Comparison of ENCODE assay signal across 23 cellular contexts in the genomic region with DNA sequence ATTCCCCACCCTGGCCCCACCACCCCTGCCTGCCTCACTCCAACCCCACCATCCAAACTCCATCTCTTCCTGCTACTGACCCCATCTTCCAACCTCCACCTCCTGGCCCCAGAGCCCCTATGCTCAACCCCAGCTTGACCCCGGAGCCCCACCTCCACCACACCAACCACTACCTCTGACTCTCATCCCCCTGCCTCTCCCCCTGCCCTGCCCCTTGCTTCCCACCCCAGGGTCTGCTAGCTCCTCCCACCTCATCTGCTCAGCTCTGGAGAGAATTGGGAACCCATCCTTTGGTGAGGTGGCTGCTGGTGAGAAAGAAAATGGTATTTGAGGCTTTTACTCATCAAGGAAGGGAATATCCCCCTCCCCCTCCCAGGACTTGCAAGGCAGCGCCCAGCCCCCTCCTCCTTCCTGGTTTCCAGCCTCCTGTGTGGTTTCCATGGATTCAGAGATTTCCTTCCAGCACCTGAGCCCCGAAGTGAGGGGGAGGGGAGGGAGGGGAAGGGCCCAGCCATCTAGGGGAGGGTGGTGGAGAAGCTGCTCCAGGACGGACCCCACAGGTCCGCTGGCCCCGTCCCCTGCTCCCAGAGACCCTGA.
"Had no signal": no experiment of that assay in that cellular context is flagged by ENCODE, and none has a peak within 500 bp of the region (broad histone marks: within the 10 kb centered on the region; RNA-seq: fewer than 3 reads in every experiment).

No MANE protein-coding gene starts in this region.

- H3K4me3 ChIP-seq: hepatocyte, lower lobe of right lung, ovary, prostate gland, upper lobe of left lung had no signal

- ATAC-seq: activated CD8-positive, alpha-beta memory T cell treated with anti-CD3 and anti-CD28 coated beads, Interleukin-2, amount 10 ng/mL, durations not matched to agents 7 days and 5 days; activated naive CD4-positive, alpha-beta T cell treated with anti-CD3 and anti-CD28 coated beads, Interleukin-2, amount 50 U/mL, for 72 hours; esophagus mucosa; left colon; T-helper 17 cell had no signal

- H3K4me3 Mint-ChIP-seq: activated CD4-positive, alpha-beta memory T cell treated with anti-CD3 and anti-CD28 coated beads, Interleukin-2, amount 10 ng/mL, durations not matched to agents 7 days and 5 days; activated CD8-positive, alpha-beta memory T cell treated with anti-CD3 and anti-CD28 coated beads, Interleukin-2, amount 10 ng/mL, durations not matched to agents 7 days and 5 days; dendritic cell treated with granulocyte-macrophage colony-stimulating factor and Interleukin-4, amounts not matched to agents 40 ng/mL and 50 ng/mL, for 4 days; naive B cell; T-helper 17 cell had no signal

- H3K4me2 ChIP-seq: hepatocyte had no signal

- H3K27me3 ChIP-seq: brain microvascular endothelial cell, ovary, upper lobe of left lung had no signal

- H3K9me3 ChIP-seq: lower lobe of right lung, ovary, prostate gland, upper lobe of left lung had no signal

- H3K27ac Mint-ChIP-seq: activated CD4-positive, alpha-beta memory T cell treated with anti-CD3 and anti-CD28 coated beads, Interleukin-2, amount 10 ng/mL, durations not matched to agents 7 days and 5 days; activated CD8-positive, alpha-beta memory T cell treated with anti-CD3 and anti-CD28 coated beads, Interleukin-2, amount 10 ng/mL, durations not matched to agents 7 days and 5 days; activated naive CD4-positive, alpha-beta T cell treated with anti-CD3 and anti-CD28 coated beads, Interleukin-2, amount 50 U/mL, for 72 hours; dendritic cell treated with granulocyte-macrophage colony-stimulating factor and Interleukin-4, amounts not matched to agents 40 ng/mL and 50 ng/mL, for 4 days; naive B cell; T-helper 17 cell had no signal

- H3K4me1 ChIP-seq: lower lobe of right lung, prostate gland, upper lobe of left lung had no signal

- H2AFZ ChIP-seq: hepatocyte had no signal

- H3K27me3 Mint-ChIP-seq: activated CD8-positive, alpha-beta memory T cell treated with anti-CD3 and anti-CD28 coated beads, Interleukin-2, amount 10 ng/mL, durations not matched to agents 7 days and 5 days had no signal

- H3K9me3 Mint-ChIP-seq: activated CD4-positive, alpha-beta memory T cell treated with anti-CD3 and anti-CD28 coated beads, Interleukin-2, amount 10 ng/mL, durations not matched to agents 7 days and 5 days; activated naive CD4-positive, alpha-beta T cell treated with anti-CD3 and anti-CD28 coated beads, Interleukin-2, amount 50 U/mL, for 72 hours; dendritic cell treated with granulocyte-macrophage colony-stimulating factor and Interleukin-4, amounts not matched to agents 40 ng/mL and 50 ng/mL, for 4 days had no signal

- H3K27ac ChIP-seq: brain microvascular endothelial cell, hepatocyte, lower lobe of right lung, ovary, prostate gland, upper lobe of left lung had no signal

- H3K36me3 ChIP-seq: brain microvascular endothelial cell, lower lobe of right lung, ovary, prostate gland, upper lobe of left lung had no signal

- DNase-seq: activated CD4-positive, alpha-beta memory T cell treated with anti-CD3 and anti-CD28 coated beads, Interleukin-2, amount 10 ng/mL, durations not matched to agents 7 days and 5 days; activated CD4-positive, alpha-beta T cell treated with anti-CD3 and anti-CD28 coated beads for 48 hours; activated CD8-positive, alpha-beta memory T cell treated with anti-CD3 and anti-CD28 coated beads, Interleukin-2, amount 10 ng/mL, durations not matched to agents 7 days and 5 days; activated gamma-delta T cell treated with Interleukin-2 at 50 U/mL for 16 hours; aorta; brain microvascular endothelial cell; caudate nucleus; effector CD4-positive, alpha-beta T cell; foreskin melanocyte; islet precursor cell; left colon; lower lobe of right lung; naive B cell; ovary; stimulated activated CD4-positive, alpha-beta T cell treated with anti-CD3 and anti-CD28 coated beads, Interleukin-4, amount 100 ng/mL, for 1 hour; stimulated activated naive CD4-positive, alpha-beta T cell treated with Interleukin-2 at 50 U/mL for 16 hours; T-helper 17 cell; upper lobe of left lung had no signal

- H3K36me3 Mint-ChIP-seq: activated CD8-positive, alpha-beta memory T cell treated with anti-CD3 and anti-CD28 coated beads, Interleukin-2, amount 10 ng/mL, durations not matched to agents 7 days and 5 days; activated naive CD4-positive, alpha-beta T cell treated with anti-CD3 and anti-CD28 coated beads, Interleukin-2, amount 50 U/mL, for 72 hours; naive B cell had no signal

- H3K79me2 ChIP-seq: hepatocyte had no signal

- H3K4me1 Mint-ChIP-seq: activated CD4-positive, alpha-beta memory T cell treated with anti-CD3 and anti-CD28 coated beads, Interleukin-2, amount 10 ng/mL, durations not matched to agents 7 days and 5 days; activated CD8-positive, alpha-beta memory T cell treated with anti-CD3 and anti-CD28 coated beads, Interleukin-2, amount 10 ng/mL, durations not matched to agents 7 days and 5 days; naive B cell had no signal
